Comparison of ENCODE assay signal across 26 cellular contexts in genomic region chr4:163382178-163382869, GRCh38. TPM values are rescaled to one million over a fixed set of nuclear protein-coding genes. Genes with fewer than 3 reads are reported as not detected.
DNase-seq lines count a peak whose midpoint lies in the region; ATAC-seq, FAIRE-seq and TF ChIP-seq lines count a peak whose summit lies in the region.
"Had no signal": no experiment of that assay in that cellular context is flagged by ENCODE, and none has a peak within 500 bp of the region (broad histone marks: within the 10 kb centered on the region; RNA-seq: fewer than 3 reads in every experiment).

No MANE protein-coding gene starts in this region.

- H3K4me1 Mint-ChIP-seq in Calu3 (ENCODE audit: low read depth, unreplicated experiment): peaks cover 60% of the 10 kb centered on the region
- H3K4me1 Mint-ChIP-seq: CD4-positive, alpha-beta memory T cell had no signal

- H3K79me2 ChIP-seq in K562 (ENCODE audit: control insufficient read depth, insufficient read depth, low read length): no peaks in the 10 kb centered on the region

- H3K9ac ChIP-seq in K562 (ENCODE audit: insufficient read depth in 1 of 2, low read depth in 2 of 2, low read length in 2 of 2) (no peak overlapping the region), mucosa of rectum (ENCODE audit: low read depth in 1 of 2, low read length in 2 of 2) (no peak overlapping the region)
- H3K9ac ChIP-seq: KMS-11 had no signal

- no peak overlapping the region for H3K4me3 Mint-ChIP-seq in Calu3 (ENCODE audit: low read depth, unreplicated experiment)
- H3K4me3 Mint-ChIP-seq: CD4-positive, alpha-beta memory T cell had no signal

- in situ Hi-C loops in K562 (cut with MboI) (no loop called here), G401 (cut with HindIII; ENCODE audit: low sequenced_read_pairs) (no loop called here)

- peaks cover 4% of the 10 kb centered on the region for H3K36me3 Mint-ChIP-seq in Calu3 (ENCODE audit: insufficient read depth, unreplicated experiment)
- H3K36me3 Mint-ChIP-seq: CD4-positive, alpha-beta memory T cell had no signal

- no peak for DNase-seq in Calu3
- DNase-seq in D341Med (ENCODE audit: low spot score): peak; percentile 20
- DNase-seq in K562 (ENCODE audit: extremely low read depth in 1 of 4, low spot score in 3 of 4): no peak
- DNase-seq in G401 (ENCODE audit: low spot score): no peak
- no peak for DNase-seq in stimulated activated CD4-positive, alpha-beta T cell treated with anti-CD3 and anti-CD28 coated beads, Interleukin-15, amount 100 ng/mL, for 24 hours
- DNase-seq: C1 segment of cervical spinal cord; CD4-positive, alpha-beta memory T cell; COR-L47; H7; IMR-90; NCI-H1048; NCI-H1417; NCI-H1694; NCI-H2029 treated with DMSO at 0.1 percent for 48 hours; NCI-H2227 treated with DMSO at 0.1 percent for 48 hours; NCI-H526 treated with DMSO at 0.1 percent for 48 hours; SIG-M5 had no signal

- no peaks in the 10 kb centered on the region for H3K27me3 Mint-ChIP-seq in Calu3 (ENCODE audit: unreplicated experiment)

- TF ChIP-seq RAD21 in K562 (CRISPR knock-in tag; conservative IDR thresholded peaks at IDR 0.05 in 1 of 2, IDR thresholded peaks at IDR 0.05 in 1 of 2): no peak

- H3K27me3 ChIP-seq in K562 (ENCODE audit: control insufficient read depth in 2 of 2, insufficient read depth in 2 of 2, low read length in 2 of 2) (no peaks in the 10 kb centered on the region), mucosa of rectum (ENCODE audit: control insufficient read depth in 2 of 2, insufficient read depth in 2 of 2, low read length in 2 of 2) (no peaks in the 10 kb centered on the region)

- H3K4me1 ChIP-seq in K562 (replicated peaks in 1 of 2; ENCODE audit: control insufficient read depth in 2 of 2, insufficient read depth in 2 of 2, low read length in 2 of 2): no peaks in the 10 kb centered on the region
- peaks cover 2 to 9% of the 10 kb centered on the region in 2 donors for H3K4me1 ChIP-seq in mucosa of rectum (ENCODE audit: control insufficient read depth in 2 of 2, insufficient read depth in 2 of 2, low read length in 2 of 2)

- no peak for TF ChIP-seq POLR2A in K562 (conservative IDR thresholded peaks at IDR 0.05)

- H2AFZ ChIP-seq in K562 (ENCODE audit: low read depth, low read length): no peak overlapping the region

- BruUV-seq in Calu3 (replicated peaks; lab: Mats Ljungman, UMichigan) (no TSS peak), K562 (replicated peaks; lab: Mats Ljungman, UMichigan) (no TSS peak)

- 0% methylated on average over 7 of the region's 7 CpGs for WGBS in K562 (ENCODE audit: insufficient coverage, low coverage, missing lambda C conversion rate)

- FAIRE-seq in K562 (lab: Jason Lieb, UNC): peak; percentile 51
- FAIRE-seq: GM18507, HTR-8/SVneo, RCC 7860 had no signal

- H3K27ac ChIP-seq in K562 (ENCODE audit: extremely low read depth, low read depth, low read length) (no peak overlapping the region), mucosa of rectum (ENCODE audit: low read depth in 2 of 2, low read length in 2 of 2) (peak overlapping the region; percentile 50 to 56)
- H3K27ac ChIP-seq: KMS-11, SK-N-MC had no signal

- H3K9me3 ChIP-seq in K562 (replicated peaks; ENCODE audit: control insufficient read depth, insufficient read depth, low read depth, low read length) (no peaks in the 10 kb centered on the region), mucosa of rectum (ENCODE audit: control insufficient read depth in 2 of 2, low read length in 2 of 2) (no peaks in the 10 kb centered on the region)

- no peak for ATAC-seq in K562
- no peak for ATAC-seq in HG03139 (IDR thresholded peaks at IDR 0.05; ENCODE audit: unreplicated experiment)

- POLR2A ChIA-PET in K562 (lab: Yijun Ruan, JAX): no interaction called here

- H3K9me1 ChIP-seq in K562 (ENCODE audit: control insufficient read depth, insufficient read depth, low read length): no peaks in the 10 kb centered on the region

- H3K4me3 ChIP-seq in K562 (no peak overlapping the region), mucosa of rectum (ENCODE audit: low read length in 2 of 2) (no peak overlapping the region)
- H3K4me3 ChIP-seq: SK-N-MC had no signal

- H3K4me2 ChIP-seq in K562 (ENCODE audit: insufficient read depth, low read length): no peak overlapping the region
- H3K4me2 ChIP-seq: KMS-11 had no signal

- H3K36me3 ChIP-seq in K562 (ENCODE audit: control insufficient read depth, insufficient read depth, low read length) (no peaks in the 10 kb centered on the region), mucosa of rectum (ENCODE audit: control insufficient read depth in 2 of 2, insufficient read depth in 2 of 2, low read length in 2 of 2) (no peaks in the 10 kb centered on the region)

- intact Hi-C loops in Calu3 (cut with micrococcal nuclease; ENCODE audit: unreplicated experiment) (no loop called here), K562 (cut with micrococcal nuclease) (no loop called here)

- H3K9me3 Mint-ChIP-seq in Calu3 (ENCODE audit: low read depth, unreplicated experiment): no peaks in the 10 kb centered on the region

- no peaks in the 10 kb centered on the region for H4K20me1 ChIP-seq in K562 (replicated peaks; ENCODE audit: control insufficient read depth, insufficient read depth, low read length)

- CTCF ChIA-PET in Calu3 (lab: Charles Lee) (no interaction called here), K562 (lab: Yijun Ruan, JAX; ENCODE audit: low intra/inter-chr PET ratio) (no interaction called here)

- TF ChIP-seq CTCF in Calu3 (IDR thresholded peaks at IDR 0.05; ENCODE audit: unreplicated experiment) (no peak), K562 (IDR thresholded peaks at IDR 0.05 in 2 of 3, conservative IDR thresholded peaks at IDR 0.05 in 1 of 3; ENCODE audit: insufficient read depth in 2 of 3, low read depth in 1 of 3, low read length in 3 of 3) (no peak)

- TF ChIP-seq EP300 in K562 (IDR thresholded peaks at IDR 0.05; ENCODE audit: low read length): no peak

- H3K27ac Mint-ChIP-seq in Calu3 (ENCODE audit: unreplicated experiment): peak overlapping the region; percentile 78
- H3K27ac Mint-ChIP-seq: CD4-positive, alpha-beta memory T cell had no signal

TF ChIP-seq in K562, 482 proteins besides CTCF, POLR2A, EP300 and RAD21 (continues in another document):
- TF ChIP-seq SRSF9 (IDR thresholded peaks at IDR 0.05; ENCODE audit: borderline replicate concordance, low read depth, low read length) (no peak), HNRNPL (IDR thresholded peaks at IDR 0.05; ENCODE audit: low read depth, low read length) (no peak), YBX1 (IDR thresholded peaks at IDR 0.05) (no peak), ZNF311 (CRISPR knock-in tag; IDR thresholded peaks at IDR 0.05) (no peak), FOXK2 (conservative IDR thresholded peaks at IDR 0.05 in 1 of 2, IDR thresholded peaks at IDR 0.05 in 1 of 2; ENCODE audit: low read depth in 2 of 2) (no peak)
- TF ChIP-seq, protein P1, sequence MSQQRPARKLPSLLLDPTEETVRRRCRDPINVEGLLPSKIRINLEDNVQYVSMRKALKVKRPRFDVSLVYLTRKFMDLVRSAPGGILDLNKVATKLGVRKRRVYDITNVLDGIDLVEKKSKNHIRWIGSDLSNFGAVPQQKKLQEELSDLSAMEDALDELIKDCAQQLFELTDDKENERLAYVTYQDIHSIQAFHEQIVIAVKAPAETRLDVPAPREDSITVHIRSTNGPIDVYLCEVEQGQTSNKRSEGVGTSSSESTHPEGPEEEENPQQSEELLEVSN (IDR thresholded peaks at IDR 0.05; ENCODE audit: borderline replicate concordance in 1 of 2, extremely low read depth in 1 of 2, insufficient read depth in 1 of 2, insufficient read length in 1 of 2, low read depth in 1 of 2, low read length in 1 of 2, poor library complexity in 1 of 2, severe bottlenecking in 1 of 2): no peak

RNA-seq across cellular contexts. Expression of gene NPY5R, which starts 38.6 kb away (rescaled TPM):
- total RNA-seq in Calu3 (2022) (1.2 and 1.3 TPM in 2 replicates), K562 (2014; rRNA removed) (not detected in 2 replicates), K562 (2014; rRNA removed; fragmentation: Illumina TruSeq; extraction: Trizol) (not detected in 2 replicates), K562 (2015; rRNA removed; fragmentation: Illumina TruSeq; extraction: Trizol) (not detected in 2 replicates), K562 (2021) (not detected in 2 replicates)
- total RNA-seq in K562 (2011; cell fraction: chromatin; rRNA removed; ENCODE audit: low replicate concordance): not detected in 2 replicates
- not detected in 2 replicates for total RNA-seq in K562 (2011; cell fraction: nucleolus; rRNA removed)
- total RNA-seq in K562 (2011; cell fraction: nucleoplasm; rRNA removed): not detected in 2 replicates
- polyA plus RNA-seq in K562 (2011; rRNA removed) (not detected in 2 replicates), K562 (2014; fragmentation: Illumina TruSeq; extraction: Trizol) (not detected in 2 replicates), K562 (2014; fragmentation: Nextera tagmentation; extraction: Ambion mirVana) (not detected), K562 (2014; rRNA removed) (not detected in 2 replicates)
- polyA plus RNA-seq in K562 (2011; cell fraction: cytosol; rRNA removed): not detected in 2 replicates
- polyA plus RNA-seq in K562 (2011; cell fraction: nucleus; rRNA removed): not detected in 2 replicates
- polyA plus RNA-seq in K562 (2012): not detected in 2 replicates
- not detected in 2 replicates for polyA minus RNA-seq in K562 (2011; rRNA and poly(A)+ RNA removed)
- not detected in 2 replicates for polyA minus RNA-seq in K562 (2011; cell fraction: cytosol; rRNA and poly(A)+ RNA removed)
- polyA minus RNA-seq in K562 (2011; cell fraction: nucleus; rRNA and poly(A)+ RNA removed): not detected in 2 replicates
- not detected in 2 replicates for total RNA-seq in G401 (2014; rRNA removed; shearing (Covaris generic))
- total RNA-seq: CD4-positive, alpha-beta memory T cell; IMR-90; NCI-H460; T-helper 1 cell treated with Interleukin-12 subunit alpha and Interleukin-12 subunit beta and Interleukin-4 antibody, amounts not matched to agents 30 ng/mL and 1 ng/mL, for 36 hours had no signal
- polyA plus RNA-seq: CD4-positive, alpha-beta memory T cell; IMR-90 had no signal

RNA-seq across cellular contexts. Expression of gene NPY1R, which starts 49.9 kb away (rescaled TPM):
- total RNA-seq in Calu3 (2022) (6.9 and 11.3 TPM in 2 replicates), K562 (2014; rRNA removed) (not detected in 2 replicates), K562 (2014; rRNA removed; fragmentation: Illumina TruSeq; extraction: Trizol) (0.10 TPM in 1 of 2 replicates, not detected in the other), K562 (2015; rRNA removed; fragmentation: Illumina TruSeq; extraction: Trizol) (0.18 TPM in 1 of 2 replicates, not detected in the other), K562 (2021) (0.07 and 0.13 TPM in 2 replicates)
- 0.23 TPM in 1 of 2 replicates, not detected in the other for total RNA-seq in K562 (2011; cell fraction: chromatin; rRNA removed; ENCODE audit: low replicate concordance)
- not detected in 2 replicates for total RNA-seq in K562 (2011; cell fraction: nucleolus; rRNA removed)
- total RNA-seq in K562 (2011; cell fraction: nucleoplasm; rRNA removed): not detected in 2 replicates
- polyA plus RNA-seq in K562 (2011; rRNA removed) (not detected in 2 replicates), K562 (2014; fragmentation: Illumina TruSeq; extraction: Trizol) (not detected in 2 replicates), K562 (2014; fragmentation: Nextera tagmentation; extraction: Ambion mirVana) (under 1 TPM; 0.04 to 0.10 TPM), K562 (2014; rRNA removed) (not detected in 2 replicates)
- not detected in 2 replicates for polyA plus RNA-seq in K562 (2011; cell fraction: cytosol; rRNA removed)
- polyA plus RNA-seq in K562 (2011; cell fraction: nucleus; rRNA removed): not detected in 2 replicates
- polyA plus RNA-seq in K562 (2012): 0.07 and 0.10 TPM in 2 replicates
- polyA minus RNA-seq in K562 (2011; rRNA and poly(A)+ RNA removed): not detected in 2 replicates
- polyA minus RNA-seq in K562 (2011; cell fraction: cytosol; rRNA and poly(A)+ RNA removed): not detected in 2 replicates
- polyA minus RNA-seq in K562 (2011; cell fraction: nucleus; rRNA and poly(A)+ RNA removed): not detected in 2 replicates
- total RNA-seq in G401 (2014; rRNA removed; shearing (Covaris generic)): not detected in 2 replicates
- total RNA-seq: CD4-positive, alpha-beta memory T cell; T-helper 1 cell treated with Interleukin-12 subunit alpha and Interleukin-12 subunit beta and Interleukin-4 antibody, amounts not matched to agents 30 ng/mL and 1 ng/mL, for 36 hours had no signal
- polyA plus RNA-seq: CD4-positive, alpha-beta memory T cell; IMR-90 had no signal
